Comparison of ENCODE assay signal across 31 cellular contexts in the genomic region with DNA sequence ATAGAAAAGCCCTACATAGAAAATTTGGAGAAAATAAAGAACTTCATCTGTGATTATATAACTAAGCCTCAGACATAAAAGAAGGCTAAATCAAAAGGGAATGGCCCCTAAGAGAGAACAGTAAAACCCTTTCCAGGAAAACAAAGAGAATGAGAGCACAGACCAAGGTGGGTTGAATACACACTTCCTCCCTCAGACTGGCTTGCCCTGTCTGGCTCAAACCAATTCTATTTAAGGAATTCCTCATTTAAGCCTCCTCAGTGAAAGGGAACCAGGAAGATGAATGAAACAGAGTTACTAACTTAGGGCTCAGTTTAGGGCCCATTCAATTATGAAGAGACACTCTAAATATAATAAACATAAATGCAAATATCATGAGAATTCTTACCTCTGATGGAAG. TPM values are rescaled to one million over a fixed set of nuclear protein-coding genes. Genes with fewer than 3 reads are reported as not detected.
"Had no signal": no experiment of that assay in that cellular context is flagged by ENCODE, and none has a peak within 500 bp of the region (broad histone marks: within the 10 kb centered on the region; RNA-seq: fewer than 3 reads in every experiment).

No MANE protein-coding gene starts in this region.

- H3K9ac ChIP-seq: parathyroid adenoma had no signal

- DNase-seq: activated CD4-positive, alpha-beta T cell treated with anti-CD3 and anti-CD28 coated beads for 4 hours; activated CD4-positive, alpha-beta T cell treated with anti-CD3 and anti-CD28 coated beads, Interleukin-2, amount 50 U/mL, for 4 hours; activated effector memory CD4-positive, alpha-beta T cell treated with anti-CD3 and anti-CD28 coated beads, Interleukin-2, amount 50 U/mL, for 16 hours; activated naive CD4-positive, alpha-beta T cell treated with anti-CD3 and anti-CD28 coated beads for 36 hours; activated naive CD8-positive, alpha-beta T cell treated with anti-CD3 and anti-CD28 coated beads, Interleukin-2, amount 10 ng/mL, durations not matched to agents 7 days and 5 days; cerebellar nuclear complex; colonic mucosa; effector CD8-positive, alpha-beta T cell; erythroblast; gastrocnemius medialis; glutamatergic neuron; left colon; mammary epithelial cell; midbrain; naive thymus-derived CD8-positive, alpha-beta T cell; occipital lobe; stimulated activated CD4-positive, alpha-beta T cell treated with anti-CD3 and anti-CD28 coated beads, Interleukin-15, amount 100 ng/mL, for 24 hours; stimulated activated CD4-positive, alpha-beta T cell treated with anti-CD3 and anti-CD28 coated beads, Interleukin-2, amount 100 ng/mL, for 24 hours; stimulated activated naive B cell treated with anti-CD40 and anti-IgM and Interleukin-4, amounts not matched to agents 10 μg/mL and 1 μg/mL and 100 μg/mL, for 72 hours; stomach; thyroid gland; upper lobe of right lung had no signal

- H3K27ac Mint-ChIP-seq: activated naive CD4-positive, alpha-beta T cell treated with anti-CD3 and anti-CD28 coated beads for 36 hours; activated naive CD8-positive, alpha-beta T cell treated with anti-CD3 and anti-CD28 coated beads, Interleukin-2, amount 10 ng/mL, durations not matched to agents 7 days and 5 days; activated T-helper 1 cell treated with anti-CD3 and anti-CD28 coated beads, Interleukin-12 subunit alpha, Interleukin-12 subunit beta, Interleukin-2, Interleukin-4 antibody, amounts not matched to agents 30 ng/mL and 10 ng/mL and 1 ng/mL, durations not matched to agents 14 hours and 24 hours and 36 hours; brain; naive thymus-derived CD8-positive, alpha-beta T cell; stimulated activated naive B cell treated with anti-CD40 and anti-IgM and Interleukin-4, amounts not matched to agents 10 μg/mL and 1 μg/mL and 100 μg/mL, for 72 hours; T-helper 2 cell treated with Interferon-gamma antibody and Interleukin-4, amounts not matched to agents 5 μg/mL and 100 μg/mL, for 36 hours had no signal

- H3K4me1 Mint-ChIP-seq: activated naive CD8-positive, alpha-beta T cell treated with anti-CD3 and anti-CD28 coated beads, Interleukin-2, amount 10 ng/mL, durations not matched to agents 7 days and 5 days; naive thymus-derived CD8-positive, alpha-beta T cell; neural crest cell; stimulated activated naive B cell treated with anti-CD40 and anti-IgM and Interleukin-4, amounts not matched to agents 10 μg/mL and 1 μg/mL and 100 μg/mL, for 72 hours had no signal

- ATAC-seq: gastrocnemius medialis; left colon; naive thymus-derived CD8-positive, alpha-beta T cell; stimulated activated naive B cell treated with anti-CD40 and anti-IgM and Interleukin-4, amounts not matched to agents 10 μg/mL and 1 μg/mL and 100 μg/mL, for 72 hours; upper lobe of right lung had no signal

- H3K9me3 Mint-ChIP-seq: activated naive CD4-positive, alpha-beta T cell treated with anti-CD3 and anti-CD28 coated beads for 36 hours; activated naive CD8-positive, alpha-beta T cell treated with anti-CD3 and anti-CD28 coated beads, Interleukin-2, amount 10 ng/mL, durations not matched to agents 7 days and 5 days; activated T-helper 1 cell treated with anti-CD3 and anti-CD28 coated beads, Interleukin-12 subunit alpha, Interleukin-12 subunit beta, Interleukin-2, Interleukin-4 antibody, amounts not matched to agents 30 ng/mL and 10 ng/mL and 1 ng/mL, durations not matched to agents 14 hours and 24 hours and 36 hours; neural crest cell; stimulated activated naive B cell treated with anti-CD40 and anti-IgM and Interleukin-4, amounts not matched to agents 10 μg/mL and 1 μg/mL and 100 μg/mL, for 72 hours; T-helper 2 cell treated with Interferon-gamma antibody and Interleukin-4, amounts not matched to agents 5 μg/mL and 100 μg/mL, for 36 hours had no signal

- H3K9me3 ChIP-seq: ascending aorta, colonic mucosa, gastrocnemius medialis, right atrium auricular region, stomach, thyroid gland, upper lobe of right lung had no signal

- H3K4me3 ChIP-seq: ascending aorta, cardiac muscle cell, colonic mucosa, gastrocnemius medialis, right atrium auricular region, stomach, thyroid gland, upper lobe of right lung had no signal

- H3K79me2 ChIP-seq: parathyroid adenoma had no signal

- H3K36me3 Mint-ChIP-seq: activated naive CD8-positive, alpha-beta T cell treated with anti-CD3 and anti-CD28 coated beads, Interleukin-2, amount 10 ng/mL, durations not matched to agents 7 days and 5 days; brain; stimulated activated naive B cell treated with anti-CD40 and anti-IgM and Interleukin-4, amounts not matched to agents 10 μg/mL and 1 μg/mL and 100 μg/mL, for 72 hours had no signal

- H3K36me3 ChIP-seq: ascending aorta, cardiac muscle cell, colonic mucosa, gastrocnemius medialis, right atrium auricular region, stomach, thyroid gland, upper lobe of right lung had no signal

- H2AFZ ChIP-seq: parathyroid adenoma had no signal

- H3K4me1 ChIP-seq: ascending aorta, colonic mucosa, gastrocnemius medialis, parathyroid adenoma, right atrium auricular region, stomach, upper lobe of right lung had no signal

- H3K4me3 Mint-ChIP-seq: activated naive CD4-positive, alpha-beta T cell treated with anti-CD3 and anti-CD28 coated beads for 36 hours; activated naive CD8-positive, alpha-beta T cell treated with anti-CD3 and anti-CD28 coated beads, Interleukin-2, amount 10 ng/mL, durations not matched to agents 7 days and 5 days; activated T-helper 1 cell treated with anti-CD3 and anti-CD28 coated beads, Interleukin-12 subunit alpha, Interleukin-12 subunit beta, Interleukin-2, Interleukin-4 antibody, amounts not matched to agents 30 ng/mL and 10 ng/mL and 1 ng/mL, durations not matched to agents 14 hours and 24 hours and 36 hours; brain; naive thymus-derived CD8-positive, alpha-beta T cell; neural crest cell; stimulated activated naive B cell treated with anti-CD40 and anti-IgM and Interleukin-4, amounts not matched to agents 10 μg/mL and 1 μg/mL and 100 μg/mL, for 72 hours; T-helper 2 cell treated with Interferon-gamma antibody and Interleukin-4, amounts not matched to agents 5 μg/mL and 100 μg/mL, for 36 hours had no signal

- H3K27ac ChIP-seq: ascending aorta, cardiac muscle cell, colonic mucosa, gastrocnemius medialis, parathyroid adenoma, right atrium auricular region, stomach, thyroid gland, upper lobe of right lung had no signal

- H3K27me3 ChIP-seq: ascending aorta, cardiac muscle cell, colonic mucosa, gastrocnemius medialis, right atrium auricular region, stomach, thyroid gland, upper lobe of right lung had no signal

RNA-seq across cellular contexts. Expression of gene SYT14, which starts 10.6 kb away (rescaled TPM):
- total RNA-seq: activated naive CD4-positive, alpha-beta T cell treated with anti-CD3 and anti-CD28 coated beads for 36 hours; activated naive CD8-positive, alpha-beta T cell treated with anti-CD3 and anti-CD28 coated beads, Interleukin-2, amount 10 ng/mL, durations not matched to agents 7 days and 5 days; activated T-helper 1 cell treated with anti-CD3 and anti-CD28 coated beads, Interleukin-12 subunit alpha, Interleukin-12 subunit beta, Interleukin-2, Interleukin-4 antibody, amounts not matched to agents 30 ng/mL and 10 ng/mL and 1 ng/mL, durations not matched to agents 14 hours and 24 hours and 36 hours; ascending aorta; liver; naive thymus-derived CD8-positive, alpha-beta T cell had no signal
